1 cellular context compared by ENCODE assay signal in the genomic region with DNA sequence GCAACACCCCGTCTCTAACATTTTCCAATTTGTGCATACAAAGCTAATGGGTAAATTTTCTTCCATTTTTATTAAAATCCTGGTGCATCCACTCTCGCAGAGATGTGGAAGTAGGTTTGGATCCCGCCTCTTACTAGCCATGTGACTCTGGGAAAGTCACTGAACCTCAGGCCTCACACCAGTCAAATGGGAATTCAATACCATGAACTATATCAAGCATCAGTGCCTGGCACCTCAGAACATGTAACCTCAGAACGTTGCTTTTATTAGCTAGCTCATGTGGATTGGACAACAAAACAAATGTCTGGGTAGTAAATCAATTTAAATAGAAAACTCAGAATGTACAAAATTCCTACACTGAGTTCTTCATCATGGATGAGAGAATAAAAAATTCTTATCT.
TF ChIP-seq lines count a peak whose summit lies in the region.

No MANE protein-coding gene starts in this region.

TF ChIP-seq in A549, 52 proteins besides CTCF, POLR2A, EP300 and RAD21 (continued from another document):
- TF ChIP-seq, protein P1, sequence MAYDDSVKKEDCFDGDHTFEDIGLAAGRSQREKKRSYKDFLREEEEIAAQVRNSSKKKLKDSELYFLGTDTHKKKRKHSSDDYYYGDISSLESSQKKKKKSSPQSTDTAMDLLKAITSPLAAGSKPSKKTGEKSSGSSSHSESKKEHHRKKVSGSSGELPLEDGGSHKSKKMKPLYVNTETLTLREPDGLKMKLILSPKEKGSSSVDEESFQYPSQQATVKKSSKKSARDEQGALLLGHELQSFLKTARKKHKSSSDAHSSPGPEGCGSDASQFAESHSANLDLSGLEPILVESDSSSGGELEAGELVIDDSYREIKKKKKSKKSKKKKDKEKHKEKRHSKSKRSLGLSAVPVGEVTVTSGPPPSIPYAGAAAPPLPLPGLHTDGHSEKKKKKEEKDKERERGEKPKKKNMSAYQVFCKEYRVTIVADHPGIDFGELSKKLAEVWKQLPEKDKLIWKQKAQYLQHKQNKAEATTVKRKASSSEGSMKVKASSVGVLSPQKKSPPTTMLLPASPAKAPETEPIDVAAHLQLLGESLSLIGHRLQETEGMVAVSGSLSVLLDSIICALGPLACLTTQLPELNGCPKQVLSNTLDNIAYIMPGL (CRISPR knock-in tag; IDR thresholded peaks at IDR 0.05; ENCODE audit: borderline replicate concordance): no peak
